10 cellular contexts compared by ENCODE assay signal in genomic region chr11:68008381-68009337, GRCh38. TPM values are rescaled to one million over a fixed set of nuclear protein-coding genes. Genes with fewer than 3 reads are reported as not detected.
A peak's percentile ranks its signal among the peaks of the same experiment; 100 is the strongest.
DNase-seq lines count a peak whose midpoint lies in the region; ATAC-seq and TF ChIP-seq lines count a peak whose summit lies in the region.
"Had no signal": no experiment of that assay in that cellular context is flagged by ENCODE, and none has a peak within 500 bp of the region (broad histone marks: within the 10 kb centered on the region; RNA-seq: fewer than 3 reads in every experiment).

No MANE protein-coding gene starts in this region.

- peak overlapping the region; percentile 88 for H3K4me3 Mint-ChIP-seq in Calu3 (ENCODE audit: low read depth, unreplicated experiment)

- H3K27ac ChIP-seq in caudate nucleus (ENCODE audit: low read depth, low read length) (peak overlapping the region; percentile 26), neutrophil (peak overlapping the region; percentile 95)
- H3K27ac ChIP-seq: cardiac muscle cell had no signal

- BruUV-seq in Calu3 (replicated peaks; lab: Mats Ljungman, UMichigan) = no TSS peak

- H3K4me1 Mint-ChIP-seq in Calu3 (ENCODE audit: low read depth, unreplicated experiment) = peaks cover 61% of the 10 kb centered on the region

- CTCF ChIA-PET in Calu3 (lab: Charles Lee) = interaction anchor here (0.7 to 1.9 kb wide), 5 partner anchors 13 to 586 kb away, joined by 3 to 6 read pairs (median 3); no protein-coding TSS in a partner anchor

- H3K4me1 ChIP-seq in neutrophil (ENCODE audit: control insufficient read depth in 1 of 2, insufficient read depth in 1 of 2, low read depth in 1 of 2, low read length in 1 of 2) = peaks cover 62 to 66% of the 10 kb centered on the region in 2 experiments

- H3K27ac Mint-ChIP-seq in Calu3 (ENCODE audit: unreplicated experiment) = peak overlapping the region; percentile 97

- no peak overlapping the region for H3K4me3 ChIP-seq in neutrophil (ENCODE audit: low read depth in 1 of 2, low read length in 1 of 2)
- H3K4me3 ChIP-seq: cardiac muscle cell had no signal

- ATAC-seq in GM19467 (IDR thresholded peaks at IDR 0.05; ENCODE audit: unreplicated experiment) = no peak
- ATAC-seq in HG03045 (IDR thresholded peaks at IDR 0.05; ENCODE audit: unreplicated experiment) = no peak

- no peaks in the 10 kb centered on the region for H3K9me3 ChIP-seq in neutrophil

- peaks cover 2% of the 10 kb centered on the region for H3K36me3 ChIP-seq in neutrophil
- H3K36me3 ChIP-seq: cardiac muscle cell had no signal

- H3K36me3 Mint-ChIP-seq in Calu3 (ENCODE audit: insufficient read depth, unreplicated experiment) = peaks cover 68% of the 10 kb centered on the region

- DNase-seq in Calu3 = peak; percentile 72
- peak; percentile 14 for DNase-seq in NCI-H1694 treated with DMSO at 0.1 percent for 48 hours (lab: John Stamatoyannopoulos, UW)
- DNase-seq in caudate nucleus (lab: John Stamatoyannopoulos, UW) = peak in 4 of 61 donors; percentile 11 to 67 (median 35)
- no peak for DNase-seq in HPDE6-E6E7 (ENCODE audit: extremely low spot score)
- no peak for DNase-seq in AG08395 (ENCODE audit: low spot score)

- no peaks in the 10 kb centered on the region for H3K27me3 Mint-ChIP-seq in Calu3 (ENCODE audit: unreplicated experiment)

- H3K9me3 Mint-ChIP-seq in Calu3 (ENCODE audit: low read depth, unreplicated experiment) = no peaks in the 10 kb centered on the region

- intact Hi-C loops in Calu3 (cut with micrococcal nuclease; ENCODE audit: unreplicated experiment) = no loop called here

- H3K27me3 ChIP-seq in neutrophil = no peaks in the 10 kb centered on the region
- H3K27me3 ChIP-seq: cardiac muscle cell had no signal

- no peak for TF ChIP-seq CTCF in Calu3 (IDR thresholded peaks at IDR 0.05; ENCODE audit: unreplicated experiment)
- TF ChIP-seq CTCF in neutrophil (IDR thresholded peaks at IDR 0.05) = no peak

RNA-seq across cellular contexts. Expression of gene ALDH3B1, which starts 1.5 kb away (rescaled TPM):
- total RNA-seq in Calu3 (2022) = 41.6 and 68.2 TPM in 2 replicates
- total RNA-seq: T-helper 2 cell treated with Interferon-gamma antibody and Interleukin-4, amounts not matched to agents 100 ng/mL and 5 ng/mL, for 36 hours had no signal

RNA-seq across cellular contexts. Expression of gene UNC93B1, which starts 4.8 kb away (rescaled TPM):
- total RNA-seq in Calu3 (2022) = 71.2 and 92.6 TPM in 2 replicates

RNA-seq across cellular contexts. Expression of gene NDUFS8, which starts 21.8 kb away (rescaled TPM):
- 163 and 166 TPM in 2 replicates for total RNA-seq in Calu3 (2022)

RNA-seq across cellular contexts. Expression of gene TCIRG1, which starts 30.2 kb away (rescaled TPM):
- 42.1 and 49.7 TPM in 2 replicates for total RNA-seq in Calu3 (2022)

Comparison
In these comparisons a context has a peak if more than half of its experiments do, and no peak if none do; other contexts are left out.
1. DNase-seq: peak in Calu3 (single experiment) and NCI-H1694 treated with DMSO at 0.1 percent for 48 hours (single experiment); none in HPDE6-E6E7 (single experiment) and AG08395 (single experiment).